Comparison of ENCODE assay signal across 7 cellular contexts in the genomic region with DNA sequence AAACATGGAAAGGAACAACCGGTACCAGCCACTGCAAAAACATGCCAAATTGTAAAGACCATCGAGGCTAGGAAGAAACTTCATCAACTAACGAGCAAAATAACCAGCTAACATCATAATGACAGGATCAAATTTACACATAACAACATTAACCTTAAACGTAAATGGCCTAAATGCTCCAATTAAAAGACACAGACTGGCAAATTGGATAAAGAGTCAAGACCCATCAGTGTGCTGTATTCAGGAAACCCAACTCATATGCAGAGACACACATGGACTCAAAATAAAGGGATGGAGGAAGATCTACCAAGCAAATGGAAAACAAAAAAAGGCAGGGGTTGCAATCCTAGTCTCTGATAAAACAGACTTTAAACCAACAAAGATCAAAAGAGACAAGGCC. TPM values are rescaled to one million over a fixed set of nuclear protein-coding genes. Genes with fewer than 3 reads are reported as not detected.
DNase-seq lines count a peak whose midpoint lies in the region; ATAC-seq, FAIRE-seq and TF ChIP-seq lines count a peak whose summit lies in the region.
"Not testable (repeated sequence)": the region's sequence is repeated elsewhere in the genome, so short reads cannot be mapped to it uniquely, and the experiment has no call there.
"Had no signal": no experiment of that assay in that cellular context is flagged by ENCODE, and none has a peak within 500 bp of the region (broad histone marks: within the 10 kb centered on the region; RNA-seq: fewer than 3 reads in every experiment).

No MANE protein-coding gene starts in this region.

- not testable (repeated sequence) for FAIRE-seq in K562 (lab: Jason Lieb, UNC)

- 55% methylated on average over 3 of the region's 4 CpGs for WGBS in K562 (ENCODE audit: insufficient coverage, low coverage, missing lambda C conversion rate)

- peak; percentile 46 for DNase-seq in SK-N-DZ (ENCODE audit: low spot score)
- DNase-seq in activated CD4-positive, alpha-beta T cell treated with anti-CD3 and anti-CD28 coated beads, Interleukin-2, amount 10 ng/mL, durations not matched to agents 7 days and 5 days; K562 (ENCODE audit: extremely low read depth in 1 of 4, low spot score in 3 of 4): not testable (repeated sequence)

- not testable (repeated sequence) for H3K4me3 ChIP-seq in HEK293 (ENCODE audit: low read depth, low read length); K562

- not testable (repeated sequence) for H3K79me2 ChIP-seq in K562 (ENCODE audit: control insufficient read depth, insufficient read depth, low read length)

- H3K4me1 ChIP-seq in HEK293 (ENCODE audit: control insufficient read depth, insufficient read depth, low read length); K562 (replicated peaks in 1 of 2; ENCODE audit: control insufficient read depth in 2 of 2, insufficient read depth in 2 of 2, low read length in 2 of 2): not testable (repeated sequence)

- H3K27me3 ChIP-seq in K562 (ENCODE audit: control insufficient read depth in 2 of 2, insufficient read depth in 2 of 2, low read length in 2 of 2) = not testable (repeated sequence)

- BruUV-seq in K562 (replicated peaks; lab: Mats Ljungman, UMichigan) = not testable (repeated sequence)

- in situ Hi-C loops in K562 (cut with MboI) = not testable (repeated sequence)

- H3K27ac ChIP-seq in HEK293 (ENCODE audit: extremely low read depth, low read depth, low read length); K562 (ENCODE audit: extremely low read depth, low read depth, low read length): not testable (repeated sequence)

- POLR2A ChIA-PET in HEK293 (lab: Yijun Ruan, JAX); activated CD4-positive, alpha-beta T cell treated with anti-CD3 and anti-CD28 coated beads, Interleukin-2, amount 10 ng/mL, durations not matched to agents 7 days and 5 days (lab: Charles Lee); K562 (lab: Yijun Ruan, JAX): not testable (repeated sequence)

- H3K36me3 Mint-ChIP-seq in activated CD4-positive, alpha-beta T cell treated with anti-CD3 and anti-CD28 coated beads, Interleukin-2, amount 10 ng/mL, durations not matched to agents 7 days and 5 days (ENCODE audit: low read depth) = peaks cover 13% of the 10 kb centered on the region

- H4K20me1 ChIP-seq in K562 (replicated peaks; ENCODE audit: control insufficient read depth, insufficient read depth, low read length) = not testable (repeated sequence)

- CTCF ChIA-PET in HEK293 (lab: Yijun Ruan, JAX); activated CD4-positive, alpha-beta T cell treated with anti-CD3 and anti-CD28 coated beads, Interleukin-2, amount 10 ng/mL, durations not matched to agents 7 days and 5 days (lab: Charles Lee); K562 (lab: Yijun Ruan, JAX; ENCODE audit: low intra/inter-chr PET ratio): not testable (repeated sequence)

- TF ChIP-seq EP300 in K562 (IDR thresholded peaks at IDR 0.05; ENCODE audit: low read length) = not testable (repeated sequence)

- not testable (repeated sequence) for ATAC-seq in K562

- TF ChIP-seq RAD21 in K562 (CRISPR knock-in tag; conservative IDR thresholded peaks at IDR 0.05 in 1 of 2, IDR thresholded peaks at IDR 0.05 in 1 of 2) = not testable (repeated sequence)

- H3K27me3 Mint-ChIP-seq in activated CD4-positive, alpha-beta T cell treated with anti-CD3 and anti-CD28 coated beads, Interleukin-2, amount 10 ng/mL, durations not matched to agents 7 days and 5 days = not testable (repeated sequence)

- H3K4me2 ChIP-seq in K562 (ENCODE audit: insufficient read depth, low read length) = not testable (repeated sequence)

- not testable (repeated sequence) for H3K4me3 Mint-ChIP-seq in activated CD4-positive, alpha-beta T cell treated with anti-CD3 and anti-CD28 coated beads, Interleukin-2, amount 10 ng/mL, durations not matched to agents 7 days and 5 days

- peak overlapping the region; percentile 19 for H3K27ac Mint-ChIP-seq in activated CD4-positive, alpha-beta T cell treated with anti-CD3 and anti-CD28 coated beads, Interleukin-2, amount 10 ng/mL, durations not matched to agents 7 days and 5 days

- not testable (repeated sequence) for H3K9me3 Mint-ChIP-seq in activated CD4-positive, alpha-beta T cell treated with anti-CD3 and anti-CD28 coated beads, Interleukin-2, amount 10 ng/mL, durations not matched to agents 7 days and 5 days

- H3K9me3 ChIP-seq in HEK293 (ENCODE audit: control insufficient read depth, insufficient read depth, low read depth, low read length); K562 (replicated peaks; ENCODE audit: control insufficient read depth, insufficient read depth, low read depth, low read length): not testable (repeated sequence)

- TF ChIP-seq POLR2A in K562 (conservative IDR thresholded peaks at IDR 0.05) = not testable (repeated sequence)

- H3K36me3 ChIP-seq in HEK293 (ENCODE audit: control insufficient read depth in 2 of 2, insufficient read depth in 1 of 2, low read length in 2 of 2); K562 (ENCODE audit: control insufficient read depth, insufficient read depth, low read length): not testable (repeated sequence)

- TF ChIP-seq CTCF in HEK293 (tag by site-specific recombination; IDR thresholded peaks at IDR 0.05); K562 (IDR thresholded peaks at IDR 0.05 in 2 of 3, conservative IDR thresholded peaks at IDR 0.05 in 1 of 3; ENCODE audit: insufficient read depth in 2 of 3, low read depth in 1 of 3, low read length in 3 of 3): not testable (repeated sequence)

- not testable (repeated sequence) for H2AFZ ChIP-seq in K562 (ENCODE audit: low read depth, low read length)

- peaks cover 19% of the 10 kb centered on the region for H3K4me1 Mint-ChIP-seq in activated CD4-positive, alpha-beta T cell treated with anti-CD3 and anti-CD28 coated beads, Interleukin-2, amount 10 ng/mL, durations not matched to agents 7 days and 5 days

- intact Hi-C loops in K562 (cut with micrococcal nuclease) = not testable (repeated sequence)

- not testable (repeated sequence) for H3K9me1 ChIP-seq in K562 (ENCODE audit: control insufficient read depth, insufficient read depth, low read length)

- not testable (repeated sequence) for H3K9ac ChIP-seq in K562 (ENCODE audit: insufficient read depth in 1 of 2, low read depth in 2 of 2, low read length in 2 of 2)

TF ChIP-seq in HEK293, 187 proteins besides CTCF, POLR2A, EP300 and RAD21:
- TF ChIP-seq ZNF529 (tag by site-specific recombination; IDR thresholded peaks at IDR 0.05; ENCODE audit: insufficient replicate concordance) (peak; percentile 77), SETDB1 (IDR thresholded peaks at IDR 0.05; ENCODE audit: insufficient read length, low read length) (peak; percentile 18)

TF ChIP-seq in K562, 482 proteins besides CTCF, POLR2A, EP300 and RAD21:
- TF ChIP-seq ZNF507 (tag; conservative IDR thresholded peaks at IDR 0.05) (peak; percentile 98), ZNF354B (CRISPR knock-in tag; IDR thresholded peaks at IDR 0.05) (peak; percentile 68)

RNA-seq across cellular contexts. Expression of a gene that starts 32.9 kb away (rescaled TPM):
- 10.8 and 14.2 TPM in 2 replicates for polyA plus RNA-seq in SK-N-DZ (2014; cell fraction: cytosol; rRNA removed)
- polyA plus RNA-seq in SK-N-DZ (2014; cell fraction: nucleus; rRNA removed) = 11.7 and 15.8 TPM in 2 replicates
- 10 to 100 TPM; 72.5 to 74.2 TPM for total RNA-seq in activated CD4-positive, alpha-beta T cell treated with anti-CD3 and anti-CD28 coated beads, Interleukin-2, amount 10 ng/mL, durations not matched to agents 7 days and 5 days
- 26.8 and 53.5 TPM in 2 replicates for total RNA-seq in K562 (2011; cell fraction: chromatin; rRNA removed; ENCODE audit: low replicate concordance)
- total RNA-seq in K562 (2011; cell fraction: nucleolus; rRNA removed) = 14.3 and 17.4 TPM in 2 replicates
- 40.3 and 94.6 TPM in 2 replicates for total RNA-seq in K562 (2011; cell fraction: nucleoplasm; rRNA removed)
- total RNA-seq in K562 (2014; rRNA removed) (5.2 and 6.8 TPM in 2 replicates), K562 (2014; rRNA removed; fragmentation: Illumina TruSeq; extraction: Trizol) (6.9 and 7.7 TPM in 2 replicates), K562 (2015; rRNA removed; fragmentation: Illumina TruSeq; extraction: Trizol) (12.1 and 12.2 TPM in 2 replicates), K562 (2021) (13.6 and 16.1 TPM in 2 replicates)
- polyA plus RNA-seq in K562 (2011; rRNA removed) (6.7 and 13.2 TPM in 2 replicates), K562 (2014; fragmentation: Illumina TruSeq; extraction: Trizol) (14.3 and 15.6 TPM in 2 replicates), K562 (2014; fragmentation: Nextera tagmentation; extraction: Ambion mirVana) (1 to 10 TPM; 3.9 to 6.2 TPM), K562 (2014; rRNA removed) (10.2 and 13.0 TPM in 2 replicates)
- 9.3 and 14.7 TPM in 2 replicates for polyA plus RNA-seq in K562 (2011; cell fraction: cytosol; rRNA removed)
- 8.4 and 11.6 TPM in 2 replicates for polyA plus RNA-seq in K562 (2011; cell fraction: nucleus; rRNA removed)
- 16.6 and 20.6 TPM in 2 replicates for polyA plus RNA-seq in K562 (2012)
- polyA minus RNA-seq in K562 (2011; rRNA and poly(A)+ RNA removed) = 17.0 and 30.7 TPM in 2 replicates
- 5.9 and 15.7 TPM in 2 replicates for polyA minus RNA-seq in K562 (2011; cell fraction: cytosol; rRNA and poly(A)+ RNA removed)
- 10.5 and 11.6 TPM in 2 replicates for polyA minus RNA-seq in K562 (2011; cell fraction: nucleus; rRNA and poly(A)+ RNA removed)

RNA-seq across cellular contexts. Expression of a gene that starts 44.3 kb away (rescaled TPM):
- 0.31 TPM in 1 of 2 replicates, not detected in the other for polyA plus RNA-seq in SK-N-DZ (2014; cell fraction: cytosol; rRNA removed)
- polyA plus RNA-seq in SK-N-DZ (2014; cell fraction: nucleus; rRNA removed) = 0.03 TPM in 1 of 2 replicates, not detected in the other
- 1 to 10 TPM; 1.1 to 1.6 TPM for total RNA-seq in activated CD4-positive, alpha-beta T cell treated with anti-CD3 and anti-CD28 coated beads, Interleukin-2, amount 10 ng/mL, durations not matched to agents 7 days and 5 days
- total RNA-seq in K562 (2011; cell fraction: chromatin; rRNA removed; ENCODE audit: low replicate concordance) = not detected in 2 replicates
- not detected in 2 replicates for total RNA-seq in K562 (2011; cell fraction: nucleolus; rRNA removed)
- total RNA-seq in K562 (2011; cell fraction: nucleoplasm; rRNA removed) = not detected in 2 replicates
- total RNA-seq in K562 (2014; rRNA removed) = not detected in 2 replicates
- not detected in 2 replicates for total RNA-seq in K562 (2014; rRNA removed; fragmentation: Illumina TruSeq; extraction: Trizol)
- total RNA-seq in K562 (2015; rRNA removed; fragmentation: Illumina TruSeq; extraction: Trizol) = not detected in 2 replicates
- not detected in 2 replicates for total RNA-seq in K562 (2021)
- polyA plus RNA-seq in K562 (2011; rRNA removed) = not detected in 2 replicates
- polyA plus RNA-seq in K562 (2011; cell fraction: cytosol; rRNA removed) = 0.03 TPM in 1 of 2 replicates, not detected in the other
- not detected in 2 replicates for polyA plus RNA-seq in K562 (2011; cell fraction: nucleus; rRNA removed)
- 0.10 TPM in 1 of 2 replicates, not detected in the other for polyA plus RNA-seq in K562 (2012)
- polyA plus RNA-seq in K562 (2014; fragmentation: Illumina TruSeq; extraction: Trizol) = 0.03 TPM in 1 of 2 replicates, not detected in the other
- under 1 TPM; 0.06 to 0.11 TPM for polyA plus RNA-seq in K562 (2014; fragmentation: Nextera tagmentation; extraction: Ambion mirVana)
- 0.04 TPM in 1 of 2 replicates, not detected in the other for polyA plus RNA-seq in K562 (2014; rRNA removed)
- not detected in 2 replicates for polyA minus RNA-seq in K562 (2011; rRNA and poly(A)+ RNA removed)
- polyA minus RNA-seq in K562 (2011; cell fraction: cytosol; rRNA and poly(A)+ RNA removed) = not detected in 2 replicates
- polyA minus RNA-seq in K562 (2011; cell fraction: nucleus; rRNA and poly(A)+ RNA removed) = not detected in 2 replicates
- total RNA-seq: A172 had no signal
- polyA plus RNA-seq: BJ, CD14-positive monocyte had no signal
